Comparison of ENCODE assay signal across 1 cellular context in genomic region chr16:12295395-12295794, GRCh38.
TF ChIP-seq lines count a peak whose summit lies in the region.

No MANE protein-coding gene starts in this region.

TF ChIP-seq in SK-N-SH treated with all-trans-retinoic acid at 6 μM for 48 hours, 23 proteins besides CTCF, POLR2A, EP300 and RAD21 (continued from another document):
- TF ChIP-seq ZC3H10 (CRISPR knock-in tag; IDR thresholded peaks at IDR 0.05), result no peak
